26 cellular contexts compared by ENCODE assay signal in genomic region chr3:132521921-132522320, GRCh38.
"Had no signal": no experiment of that assay in that cellular context is flagged by ENCODE, and none has a peak within 500 bp of the region (broad histone marks: within the 10 kb centered on the region; RNA-seq: fewer than 3 reads in every experiment).

No MANE protein-coding gene starts in this region.

- H3K4me1 Mint-ChIP-seq: immature natural killer cell, mesothelial cell of epicardium, natural killer cell had no signal

- H3K27me3 Mint-ChIP-seq: activated naive CD4-positive, alpha-beta T cell treated with anti-CD3 and anti-CD28 coated beads, Interleukin-2, amount 50 U/mL, for 24 hours; stimulated activated naive CD8-positive, alpha-beta T cell treated with anti-CD3 and anti-CD28 coated beads, Interleukin-15, Interleukin-2, amounts not matched to agents 100 ng/mL and 50 ng/mL, for 24 hours; T-helper 17 cell had no signal

- ATAC-seq: esophagus mucosa, natural killer cell, right cardiac atrium, T-helper 17 cell had no signal

- H3K9me3 ChIP-seq: breast epithelium, left ventricle myocardium inferior, ovary, prostate gland, transverse colon had no signal

- H3K4me3 ChIP-seq: breast epithelium, hepatocyte, left ventricle myocardium inferior, ovary, prostate gland, SK-N-MC, transverse colon had no signal

- DNase-seq: activated CD4-positive, alpha-beta T cell treated with anti-CD3 and anti-CD28 coated beads for 4 hours; activated CD4-positive, CD25-positive, alpha-beta regulatory T cell; activated gamma-delta T cell treated with Interleukin-2 at 50 U/mL for 16 hours; activated T-cell treated with anti-CD3 and anti-CD28 coated beads for 4 hours; dermis blood vessel endothelial cell; effector memory CD4-positive, alpha-beta T cell; glutamatergic neuron; immature natural killer cell; kidney glomerular epithelial cell; left ventricle myocardium inferior; natural killer cell; ovary; right cardiac atrium; stimulated activated CD4-positive, alpha-beta T cell treated with anti-CD3 and anti-CD28 coated beads, Interleukin-4, amount 100 ng/mL, for 24 hours; substantia nigra; SW 1271; T-helper 17 cell; transverse colon had no signal

- H3K27ac Mint-ChIP-seq: activated naive CD4-positive, alpha-beta T cell treated with anti-CD3 and anti-CD28 coated beads, Interleukin-2, amount 50 U/mL, for 24 hours; mesothelial cell of epicardium; natural killer cell; stimulated activated naive CD8-positive, alpha-beta T cell treated with anti-CD3 and anti-CD28 coated beads, Interleukin-15, Interleukin-2, amounts not matched to agents 100 ng/mL and 50 ng/mL, for 24 hours; T-helper 17 cell had no signal

- H3K27me3 ChIP-seq: breast epithelium, hepatocyte, ovary, transverse colon had no signal

- H3K9me3 Mint-ChIP-seq: activated naive CD4-positive, alpha-beta T cell treated with anti-CD3 and anti-CD28 coated beads, Interleukin-2, amount 50 U/mL, for 24 hours; immature natural killer cell; natural killer cell; stimulated activated naive CD8-positive, alpha-beta T cell treated with anti-CD3 and anti-CD28 coated beads, Interleukin-15, Interleukin-2, amounts not matched to agents 100 ng/mL and 50 ng/mL, for 24 hours had no signal

- H3K27ac ChIP-seq: breast epithelium, hepatocyte, left ventricle myocardium inferior, ovary, prostate gland, SK-N-MC, transverse colon had no signal

- H3K4me3 Mint-ChIP-seq: activated naive CD4-positive, alpha-beta T cell treated with anti-CD3 and anti-CD28 coated beads, Interleukin-2, amount 50 U/mL, for 24 hours; immature natural killer cell; mesothelial cell of epicardium; natural killer cell; stimulated activated naive CD8-positive, alpha-beta T cell treated with anti-CD3 and anti-CD28 coated beads, Interleukin-15, Interleukin-2, amounts not matched to agents 100 ng/mL and 50 ng/mL, for 24 hours; T-helper 17 cell had no signal

- H3K4me1 ChIP-seq: breast epithelium, left ventricle myocardium inferior, prostate gland, transverse colon had no signal

- H3K36me3 ChIP-seq: ovary had no signal
